Comparison of ENCODE assay signal across 30 cellular contexts in genomic region chr1:39752703-39753102, GRCh38. TPM values are rescaled to one million over a fixed set of nuclear protein-coding genes. Genes with fewer than 3 reads are reported as not detected.
"Had no signal": no experiment of that assay in that cellular context is flagged by ENCODE, and none has a peak within 500 bp of the region (broad histone marks: within the 10 kb centered on the region; RNA-seq: fewer than 3 reads in every experiment).

No MANE protein-coding gene starts in this region.

- H3K27me3 ChIP-seq: tibial artery, uterus had no signal

- H3K27ac Mint-ChIP-seq: activated CD4-positive, alpha-beta memory T cell treated with anti-CD3 and anti-CD28 coated beads, Interleukin-2, amount 10 ng/mL, durations not matched to agents 7 days and 5 days; activated CD4-positive, alpha-beta T cell treated with anti-CD3 and anti-CD28 coated beads, Interleukin-2, amount 10 ng/mL, durations not matched to agents 7 days and 5 days; activated naive CD4-positive, alpha-beta T cell treated with anti-CD3 and anti-CD28 coated beads, Interleukin-2, amount 50 U/mL, for 72 hours; activated T-helper 2 cell treated with anti-CD3 and anti-CD28 coated beads, Interferon-gamma antibody, Interleukin-2, Interleukin-4, amounts not matched to agents 10 μg/mL and 5 μg/mL and 100 μg/mL, durations not matched to agents 14 hours and 24 hours and 36 hours; brain; dendritic cell treated with granulocyte-macrophage colony-stimulating factor and Interleukin-4, amounts not matched to agents 40 ng/mL and 50 ng/mL, for 4 days; natural killer cell treated with Interleukin-12 subunit alpha and Interleukin-12 subunit beta and Interleukin-15 and Interleukin-18, amount 100 ng/mL, for 72 hours; progenitor cell of endocrine pancreas; stimulated activated effector memory CD8-positive, alpha-beta T cell treated with anti-CD3 and anti-CD28 coated beads, Interleukin-12 subunit alpha, Interleukin-12 subunit beta, amount 100 ng/mL, for 72 hours; WTC11 had no signal

- H3K27ac ChIP-seq: epithelial cell of prostate, skin epidermis, tibial artery, uterus had no signal

- H3K36me3 ChIP-seq: uterus had no signal

- H3K4me3 ChIP-seq: mucosa of descending colon, skin epidermis, tibial artery, uterus had no signal

- FAIRE-seq: endometrium, frontal cortex, islet of Langerhans had no signal

- H3K9me3 ChIP-seq: mucosa of descending colon, tibial artery, uterus had no signal

- ATAC-seq: activated naive CD4-positive, alpha-beta T cell treated with anti-CD3 and anti-CD28 coated beads, Interleukin-2, amount 50 U/mL, for 72 hours; left cardiac atrium; left ventricle myocardium superior; mucosa of descending colon; natural killer cell treated with Interleukin-12 subunit alpha and Interleukin-12 subunit beta and Interleukin-15 and Interleukin-18, amount 100 ng/mL, for 72 hours; sciatic nerve; stimulated activated effector memory CD8-positive, alpha-beta T cell treated with anti-CD3 and anti-CD28 coated beads, Interleukin-12 subunit alpha, Interleukin-12 subunit beta, amount 100 ng/mL, for 72 hours; WTC11 had no signal

- H3K9me3 Mint-ChIP-seq: activated CD4-positive, alpha-beta memory T cell treated with anti-CD3 and anti-CD28 coated beads, Interleukin-2, amount 10 ng/mL, durations not matched to agents 7 days and 5 days; activated CD4-positive, alpha-beta T cell treated with anti-CD3 and anti-CD28 coated beads, Interleukin-2, amount 10 ng/mL, durations not matched to agents 7 days and 5 days; activated naive CD4-positive, alpha-beta T cell treated with anti-CD3 and anti-CD28 coated beads, Interleukin-2, amount 50 U/mL, for 72 hours; activated T-helper 2 cell treated with anti-CD3 and anti-CD28 coated beads, Interferon-gamma antibody, Interleukin-2, Interleukin-4, amounts not matched to agents 10 μg/mL and 5 μg/mL and 100 μg/mL, durations not matched to agents 14 hours and 24 hours and 36 hours; brain; dendritic cell treated with granulocyte-macrophage colony-stimulating factor and Interleukin-4, amounts not matched to agents 40 ng/mL and 50 ng/mL, for 4 days; natural killer cell treated with Interleukin-12 subunit alpha and Interleukin-12 subunit beta and Interleukin-15 and Interleukin-18, amount 100 ng/mL, for 72 hours; stimulated activated effector memory CD8-positive, alpha-beta T cell treated with anti-CD3 and anti-CD28 coated beads, Interleukin-12 subunit alpha, Interleukin-12 subunit beta, amount 100 ng/mL, for 72 hours; stimulated activated naive CD8-positive, alpha-beta T cell treated with anti-CD3 and anti-CD28 coated beads, Interleukin-15, Interleukin-2, amounts not matched to agents 100 ng/mL and 50 ng/mL, for 24 hours; WTC11 had no signal

- H3K4me1 ChIP-seq: uterus had no signal

- H3K4me1 Mint-ChIP-seq: activated CD4-positive, alpha-beta memory T cell treated with anti-CD3 and anti-CD28 coated beads, Interleukin-2, amount 10 ng/mL, durations not matched to agents 7 days and 5 days; activated CD4-positive, alpha-beta T cell treated with anti-CD3 and anti-CD28 coated beads, Interleukin-2, amount 10 ng/mL, durations not matched to agents 7 days and 5 days; brain; stimulated activated effector memory CD8-positive, alpha-beta T cell treated with anti-CD3 and anti-CD28 coated beads, Interleukin-12 subunit alpha, Interleukin-12 subunit beta, amount 100 ng/mL, for 72 hours; WTC11 had no signal

- H3K27me3 Mint-ChIP-seq: activated CD4-positive, alpha-beta memory T cell treated with anti-CD3 and anti-CD28 coated beads, Interleukin-2, amount 10 ng/mL, durations not matched to agents 7 days and 5 days; activated CD4-positive, alpha-beta T cell treated with anti-CD3 and anti-CD28 coated beads, Interleukin-2, amount 10 ng/mL, durations not matched to agents 7 days and 5 days; brain; dendritic cell treated with granulocyte-macrophage colony-stimulating factor and Interleukin-4, amounts not matched to agents 40 ng/mL and 50 ng/mL, for 4 days; natural killer cell treated with Interleukin-12 subunit alpha and Interleukin-12 subunit beta and Interleukin-15 and Interleukin-18, amount 100 ng/mL, for 72 hours; progenitor cell of endocrine pancreas; stimulated activated naive CD8-positive, alpha-beta T cell treated with anti-CD3 and anti-CD28 coated beads, Interleukin-15, Interleukin-2, amounts not matched to agents 100 ng/mL and 50 ng/mL, for 24 hours had no signal

- H3K4me3 Mint-ChIP-seq: activated CD4-positive, alpha-beta memory T cell treated with anti-CD3 and anti-CD28 coated beads, Interleukin-2, amount 10 ng/mL, durations not matched to agents 7 days and 5 days; activated CD4-positive, alpha-beta T cell treated with anti-CD3 and anti-CD28 coated beads, Interleukin-2, amount 10 ng/mL, durations not matched to agents 7 days and 5 days; brain; dendritic cell treated with granulocyte-macrophage colony-stimulating factor and Interleukin-4, amounts not matched to agents 40 ng/mL and 50 ng/mL, for 4 days; natural killer cell treated with Interleukin-12 subunit alpha and Interleukin-12 subunit beta and Interleukin-15 and Interleukin-18, amount 100 ng/mL, for 72 hours; stimulated activated effector memory CD8-positive, alpha-beta T cell treated with anti-CD3 and anti-CD28 coated beads, Interleukin-12 subunit alpha, Interleukin-12 subunit beta, amount 100 ng/mL, for 72 hours; stimulated activated naive CD8-positive, alpha-beta T cell treated with anti-CD3 and anti-CD28 coated beads, Interleukin-15, Interleukin-2, amounts not matched to agents 100 ng/mL and 50 ng/mL, for 24 hours; WTC11 had no signal

- DNase-seq: activated CD4-positive, alpha-beta memory T cell treated with anti-CD3 and anti-CD28 coated beads, Interleukin-2, amount 10 ng/mL, durations not matched to agents 7 days and 5 days; activated CD4-positive, alpha-beta T cell treated with anti-CD3 and anti-CD28 coated beads for 1 hour; activated CD4-positive, alpha-beta T cell treated with anti-CD3 and anti-CD28 coated beads, Interleukin-2, amount 10 ng/mL, durations not matched to agents 7 days and 5 days; activated naive CD4-positive, alpha-beta T cell; activated T-cell treated with anti-CD3 and anti-CD28 coated beads, Interleukin-2, amount 50 U/mL, for 48 hours; anterior cingulate cortex; effector CD8-positive, alpha-beta T cell; glutamatergic neuron; left cardiac atrium; left ventricle myocardium superior; mucosa of descending colon; stimulated activated CD4-positive, alpha-beta T cell treated with anti-CD3 and anti-CD28 coated beads, Interleukin-4, amount 100 ng/mL, for 24 hours; T-helper 2 cell; tibial artery; uterus had no signal

RNA-seq across cellular contexts. Expression of gene OXCT2, which starts 18.4 kb away (rescaled TPM):
- total RNA-seq: activated CD4-positive, alpha-beta T cell treated with anti-CD3 and anti-CD28 coated beads, Interleukin-2, amount 10 ng/mL, durations not matched to agents 7 days and 5 days; progenitor cell of endocrine pancreas had no signal
